11 cellular contexts compared by ENCODE assay signal in genomic region chr13:31159306-31159705, GRCh38. TPM values are rescaled to one million over a fixed set of nuclear protein-coding genes. Genes with fewer than 3 reads are reported as not detected.
DNase-seq lines count a peak whose midpoint lies in the region; ATAC-seq, FAIRE-seq and TF ChIP-seq lines count a peak whose summit lies in the region.
"Had no signal": no experiment of that assay in that cellular context is flagged by ENCODE, and none has a peak within 500 bp of the region (broad histone marks: within the 10 kb centered on the region; RNA-seq: fewer than 3 reads in every experiment).

No MANE protein-coding gene starts in this region.

- H3K4me1 Mint-ChIP-seq in CD4-positive, alpha-beta T cell (ENCODE audit: low read depth), result peaks cover 51% of the 10 kb centered on the region
- H3K4me1 Mint-ChIP-seq in activated naive CD8-positive, alpha-beta T cell (ENCODE audit: low read depth), result peaks cover 49% of the 10 kb centered on the region

- H4K91ac ChIP-seq in mesenchymal stem cell (ENCODE audit: low read length), result no peak overlapping the region

- POLR2A ChIA-PET in CD4-positive, alpha-beta T cell (lab: Charles Lee), result interaction anchor here (5.6 kb wide), 1 partner anchor 41 kb away, joined by 44 read pairs; the partner anchor contains the start of gene B3GLCT

- H2BK12ac ChIP-seq in mesenchymal stem cell (ENCODE audit: low read length in 2 of 2), result no peak overlapping the region

- no peak overlapping the region for H3K27ac ChIP-seq in CD4-positive, alpha-beta T cell (ENCODE audit: low read depth, low read length)
- H3K27ac ChIP-seq in HUES64 (ENCODE audit: low read depth, low read length) (no peak overlapping the region), mesenchymal stem cell (ENCODE audit: low read length, poor library complexity, severe bottlenecking) (no peak overlapping the region), spleen (no peak overlapping the region)

- no peak overlapping the region for H2BK120ac ChIP-seq in mesenchymal stem cell (ENCODE audit: low read depth, low read length)

- CTCF ChIA-PET in CD4-positive, alpha-beta T cell (lab: Charles Lee), result interaction anchor here (2.7 kb wide), 1 partner anchor 41 kb away, joined by 17 read pairs; the partner anchor contains the start of gene B3GLCT

- H2BK5ac ChIP-seq in mesenchymal stem cell (ENCODE audit: low read depth, low read length, poor library complexity, severe bottlenecking), result no peak overlapping the region

- H3K4me2 ChIP-seq in mesenchymal stem cell (ENCODE audit: low read length, poor library complexity, severe bottlenecking), result no peak overlapping the region

- intact Hi-C loops in CD4-positive, alpha-beta T cell (cut with DNase I, micrococcal nuclease), result no loop called here
- intact Hi-C loops in spleen (cut with DNase I; ENCODE audit: low total_unique reads), result no loop called here

- no peak overlapping the region for H2BK15ac ChIP-seq in mesenchymal stem cell (ENCODE audit: low read depth, poor library complexity, severe bottlenecking)

- H3K9ac ChIP-seq in HUES64 (ENCODE audit: low read depth, low read length), result no peak overlapping the region
- H3K9ac ChIP-seq in mesenchymal stem cell (ENCODE audit: low read length), result peak overlapping the region; percentile 98

- peak overlapping the region; percentile 96 for H3K4me3 Mint-ChIP-seq in CD4-positive, alpha-beta T cell
- H3K4me3 Mint-ChIP-seq in activated naive CD8-positive, alpha-beta T cell, result peak overlapping the region; percentile 99

- H3K36me3 ChIP-seq in HUES64 (ENCODE audit: insufficient read depth, low read length), result peaks cover 48% of the 10 kb centered on the region
- peaks cover 0 to 33% of the 10 kb centered on the region in 2 experiments for H3K36me3 ChIP-seq in mesenchymal stem cell (ENCODE audit: control insufficient read depth in 1 of 2, insufficient read depth in 2 of 2, low read depth in 1 of 2, low read length in 2 of 2)
- H3K36me3 ChIP-seq in spleen, result peaks cover 0 to 41% (median 19%) of the 10 kb centered on the region in 6 donors

- H3K14ac ChIP-seq in mesenchymal stem cell (ENCODE audit: low read length in 2 of 2), result no peak overlapping the region

- no peak for TF ChIP-seq CTCF in CD4-positive, alpha-beta T cell (IDR thresholded peaks at IDR 0.05)
- no peak for TF ChIP-seq CTCF in spleen (IDR thresholded peaks at IDR 0.05 in 8 of 11, conservative IDR thresholded peaks at IDR 0.05 in 3 of 11)

- no peak overlapping the region for H3K4ac ChIP-seq in mesenchymal stem cell (ENCODE audit: low read depth in 1 of 2, low read length in 2 of 2)

- H3K36me3 Mint-ChIP-seq in CD4-positive, alpha-beta T cell (ENCODE audit: low read depth), result peaks cover 75% of the 10 kb centered on the region
- H3K36me3 Mint-ChIP-seq in activated naive CD8-positive, alpha-beta T cell, result peaks cover 24% of the 10 kb centered on the region

- H3K27ac Mint-ChIP-seq in CD4-positive, alpha-beta T cell, result peak overlapping the region; percentile 98
- peak overlapping the region; percentile 98 for H3K27ac Mint-ChIP-seq in activated naive CD8-positive, alpha-beta T cell

- no peak for DNase-seq in CD4-positive, alpha-beta T cell
- DNase-seq in mesenchymal stem cell, result no peak
- DNase-seq in GM12892 (ENCODE audit: insufficient read length), result no peak
- DNase-seq in DMS153 (lab: John Stamatoyannopoulos, UW), result no peak
- no peak for DNase-seq in spleen
- DNase-seq: foreskin keratinocyte, nucleus accumbens, RPMI8226 had no signal

- TF ChIP-seq POLR2A in GM12892 (IDR thresholded peaks at IDR 0.05; ENCODE audit: low read depth, low read length) (no peak), spleen (IDR thresholded peaks at IDR 0.05) (no peak)

- H3K79me1 ChIP-seq in mesenchymal stem cell (replicated peaks; ENCODE audit: low read length, poor library complexity, severe bottlenecking), result peaks cover 2% of the 10 kb centered on the region

- FAIRE-seq in GM12892 (lab: Jason Lieb, UNC), result no peak

- peak overlapping the region; percentile 81 for H3K4me3 ChIP-seq in HUES64 (ENCODE audit: low read length)
- H3K4me3 ChIP-seq in mesenchymal stem cell (ENCODE audit: insufficient read depth in 1 of 2, low read depth in 1 of 2, low read length in 2 of 2), result peak overlapping the region in 1 of 2 experiments; percentile 95
- H3K4me3 ChIP-seq in spleen, result peak overlapping the region in 2 of 8 donors; percentile 95 to 97

- H3K4me1 ChIP-seq in HUES64 (ENCODE audit: insufficient read depth, low read length) (peaks cover 19% of the 10 kb centered on the region; the same call in 1 of the 2 replicates), mesenchymal stem cell (ENCODE audit: control insufficient read depth, insufficient read depth, low read depth, low read length) (no peaks in the 10 kb centered on the region), spleen (peaks cover 14 to 45% (median 28%) of the 10 kb centered on the region in 6 donors)
- H3K4me1 ChIP-seq: foreskin keratinocyte had no signal

- WGBS in HUES64, result 96% methylated on average over 3 of the region's 4 CpGs
- WGBS in mesenchymal stem cell, result 72% methylated on average over 3 of the region's 4 CpGs
- 67 to 86% (median 78%) methylated on average over 4 of the region's 4 CpGs for WGBS in spleen, 5 donors

- H3K27me3 ChIP-seq in CD4-positive, alpha-beta T cell (ENCODE audit: control insufficient read depth, insufficient read depth, low read length), result no peaks in the 10 kb centered on the region
- no peaks in the 10 kb centered on the region for H3K27me3 ChIP-seq in HUES64 (ENCODE audit: insufficient read depth, low read length)
- H3K27me3 ChIP-seq in mesenchymal stem cell (ENCODE audit: control insufficient read depth in 1 of 2, insufficient read depth in 1 of 2, low read length in 2 of 2), result no peaks in the 10 kb centered on the region
- no peaks in the 10 kb centered on the region for H3K27me3 ChIP-seq in spleen (replicated peaks in 1 of 7)
- H3K27me3 ChIP-seq: foreskin keratinocyte had no signal

- no peak overlapping the region for H3K23ac ChIP-seq in mesenchymal stem cell (ENCODE audit: low read length in 2 of 2)

- H3K18ac ChIP-seq in mesenchymal stem cell (ENCODE audit: low read depth in 1 of 2, low read length in 2 of 2), result no peak overlapping the region

- no peaks in the 10 kb centered on the region for H3K9me3 ChIP-seq in CD4-positive, alpha-beta T cell (ENCODE audit: control insufficient read depth, low read length)
- H3K9me3 ChIP-seq in HUES64 (ENCODE audit: insufficient read depth, low read depth, low read length) (no peaks in the 10 kb centered on the region), mesenchymal stem cell (ENCODE audit: control insufficient read depth, low read length) (no peaks in the 10 kb centered on the region), spleen (no peaks in the 10 kb centered on the region)

- H3K9me3 Mint-ChIP-seq in CD4-positive, alpha-beta T cell, result no peaks in the 10 kb centered on the region
- no peaks in the 10 kb centered on the region for H3K9me3 Mint-ChIP-seq in activated naive CD8-positive, alpha-beta T cell (ENCODE audit: low read depth)

- ATAC-seq in CD4-positive, alpha-beta T cell (ENCODE audit: poor library complexity), result no peak
- ATAC-seq in GM18907 (IDR thresholded peaks at IDR 0.05; ENCODE audit: unreplicated experiment), result no peak
- ATAC-seq: foreskin keratinocyte had no signal

- H3K27me3 Mint-ChIP-seq in CD4-positive, alpha-beta T cell, result no peaks in the 10 kb centered on the region
- no peaks in the 10 kb centered on the region for H3K27me3 Mint-ChIP-seq in activated naive CD8-positive, alpha-beta T cell

- H2AFZ ChIP-seq in mesenchymal stem cell (ENCODE audit: low read depth, low read length), result no peak overlapping the region

- H4K8ac ChIP-seq in mesenchymal stem cell (ENCODE audit: low read length), result no peak overlapping the region

- H2AK5ac ChIP-seq in mesenchymal stem cell (ENCODE audit: low read length, severe bottlenecking), result no peak overlapping the region

RNA-seq across cellular contexts. Expression of gene HSPH1, which starts 2.4 kb away (rescaled TPM):
- 100 to 1,000 TPM; 226 to 238 TPM for total RNA-seq in CD4-positive, alpha-beta T cell
- polyA plus RNA-seq in HUES64 (2013, experiment 1 of 2), result 98.8 TPM
- 83.1 TPM for polyA plus RNA-seq in HUES64 (2013, experiment 2 of 2)
- polyA plus RNA-seq in mesenchymal stem cell (2013, experiment 1 of 2), result 75.0 TPM
- 79.6 TPM for polyA plus RNA-seq in mesenchymal stem cell (2013, experiment 2 of 2)
- 61.2 TPM for polyA plus RNA-seq in GM12892 (2012; ENCODE audit: missing spikeins)
- total RNA-seq in spleen, result 100 to 1,000 TPM in 1 of 7 donors, 10 to 100 TPM in 6; 25.6 to 118 (median 39.2) TPM
- polyA plus RNA-seq in spleen, result 10 to 100 TPM; 22.1 to 30.0 (median 25.8) TPM

RNA-seq across cellular contexts. Expression of gene B3GLCT, which starts 40.5 kb away (rescaled TPM):
- 1 to 10 TPM; 3.2 to 3.7 TPM for total RNA-seq in CD4-positive, alpha-beta T cell
- 5.2 TPM for polyA plus RNA-seq in HUES64 (2013, experiment 1 of 2)
- 5.8 TPM for polyA plus RNA-seq in HUES64 (2013, experiment 2 of 2)
- polyA plus RNA-seq in mesenchymal stem cell (2013, experiment 1 of 2), result 9.2 TPM
- 9.2 TPM for polyA plus RNA-seq in mesenchymal stem cell (2013, experiment 2 of 2)
- 0.21 TPM for polyA plus RNA-seq in GM12892 (2012; ENCODE audit: missing spikeins)
- 1 to 10 TPM; 4.2 to 9.2 (median 6.0) TPM for total RNA-seq in spleen
- 1 to 10 TPM; 2.0 to 2.4 (median 2.2) TPM for polyA plus RNA-seq in spleen
